8 cellular contexts compared by ENCODE assay signal in genomic region chr6:144036064-144036873, GRCh38. TPM values are rescaled to one million over a fixed set of nuclear protein-coding genes. Genes with fewer than 3 reads are reported as not detected.
DNase-seq lines count a peak whose midpoint lies in the region; ATAC-seq lines count a peak whose summit lies in the region.

No MANE protein-coding gene starts in this region.

- peak; percentile 52 for DNase-seq in activated naive CD4-positive, alpha-beta T cell treated with anti-CD3 and anti-CD28 coated beads, Interleukin-2, amount 10 ng/mL, durations not matched to agents 7 days and 5 days
- no peak for DNase-seq in activated naive CD4-positive, alpha-beta T cell treated with Interleukin-2 at 50 U/mL for 16 hours
- DNase-seq in globus pallidus (ENCODE audit: low spot score) (peak; percentile 29), renal cortical epithelial cell (ENCODE audit: low read depth) (peak; percentile 56), NCI-H2171 treated with DMSO at 0.1 percent for 48 hours (lab: John Stamatoyannopoulos, UW) (no peak), NCI-H2029 treated with DMSO at 0.1 percent for 48 hours (lab: John Stamatoyannopoulos, UW) (no peak)

- H3K4me1 Mint-ChIP-seq in activated naive CD4-positive, alpha-beta T cell treated with anti-CD3 and anti-CD28 coated beads, Interleukin-2, amount 10 ng/mL, durations not matched to agents 7 days and 5 days: peaks cover 16% of the 10 kb centered on the region
- H3K4me1 Mint-ChIP-seq in T-helper 1 cell treated with Interleukin-12 subunit alpha and Interleukin-12 subunit beta and Interleukin-4 antibody, amounts not matched to agents 30 μg/mL and 1 μg/mL, for 36 hours (ENCODE audit: low read depth): peaks cover 16% of the 10 kb centered on the region

- CTCF ChIA-PET in activated naive CD4-positive, alpha-beta T cell treated with anti-CD3 and anti-CD28 coated beads, Interleukin-2, amount 10 ng/mL, durations not matched to agents 7 days and 5 days (lab: Charles Lee): interaction anchor here (0.8 to 5.0 kb wide), 6 partner anchors 19 to 460 kb away, joined by 3 to 21 read pairs (median 10); no protein-coding TSS in a partner anchor

- H3K27me3 Mint-ChIP-seq in activated naive CD4-positive, alpha-beta T cell treated with anti-CD3 and anti-CD28 coated beads, Interleukin-2, amount 10 ng/mL, durations not matched to agents 7 days and 5 days: no peaks in the 10 kb centered on the region
- H3K27me3 Mint-ChIP-seq in T-helper 1 cell treated with Interleukin-12 subunit alpha and Interleukin-12 subunit beta and Interleukin-4 antibody, amounts not matched to agents 30 μg/mL and 1 μg/mL, for 36 hours (ENCODE audit: low read depth): peaks cover under 1% of the 10 kb centered on the region

- H3K9me3 Mint-ChIP-seq in activated naive CD4-positive, alpha-beta T cell treated with anti-CD3 and anti-CD28 coated beads, Interleukin-2, amount 10 ng/mL, durations not matched to agents 7 days and 5 days: no peaks in the 10 kb centered on the region
- peaks cover 8% of the 10 kb centered on the region for H3K9me3 Mint-ChIP-seq in T-helper 1 cell treated with Interleukin-12 subunit alpha and Interleukin-12 subunit beta and Interleukin-4 antibody, amounts not matched to agents 30 μg/mL and 1 μg/mL, for 36 hours

- peak overlapping the region; percentile 0 for H3K4me3 Mint-ChIP-seq in activated naive CD4-positive, alpha-beta T cell treated with anti-CD3 and anti-CD28 coated beads, Interleukin-2, amount 10 ng/mL, durations not matched to agents 7 days and 5 days
- peak overlapping the region; percentile 8 for H3K4me3 Mint-ChIP-seq in T-helper 1 cell treated with Interleukin-12 subunit alpha and Interleukin-12 subunit beta and Interleukin-4 antibody, amounts not matched to agents 30 μg/mL and 1 μg/mL, for 36 hours

- no peaks in the 10 kb centered on the region for H3K36me3 Mint-ChIP-seq in activated naive CD4-positive, alpha-beta T cell treated with anti-CD3 and anti-CD28 coated beads, Interleukin-2, amount 10 ng/mL, durations not matched to agents 7 days and 5 days
- no peaks in the 10 kb centered on the region for H3K36me3 Mint-ChIP-seq in T-helper 1 cell treated with Interleukin-12 subunit alpha and Interleukin-12 subunit beta and Interleukin-4 antibody, amounts not matched to agents 30 μg/mL and 1 μg/mL, for 36 hours (ENCODE audit: low read depth)

- H3K27ac Mint-ChIP-seq in activated naive CD4-positive, alpha-beta T cell treated with anti-CD3 and anti-CD28 coated beads, Interleukin-2, amount 10 ng/mL, durations not matched to agents 7 days and 5 days: no peak overlapping the region
- peak overlapping the region; percentile 2 for H3K27ac Mint-ChIP-seq in T-helper 1 cell treated with Interleukin-12 subunit alpha and Interleukin-12 subunit beta and Interleukin-4 antibody, amounts not matched to agents 30 μg/mL and 1 μg/mL, for 36 hours

- ATAC-seq in HG02885 (IDR thresholded peaks at IDR 0.05; ENCODE audit: poor library complexity, unreplicated experiment): peak; percentile 72

RNA-seq across cellular contexts. Expression of gene PLAGL1, which starts 28.2 kb away (rescaled TPM):
- total RNA-seq in renal cortical epithelial cell: 7.3 and 40.8 TPM in 2 replicates

RNA-seq across cellular contexts. Expression of gene SF3B5, which starts 59.1 kb away (rescaled TPM):
- total RNA-seq in renal cortical epithelial cell: 49.0 and 127 TPM in 2 replicates

Comparison
In these comparisons a context has a peak if more than half of its experiments do, and no peak if none do; other contexts are left out.
1. DNase-seq: peak in activated naive CD4-positive, alpha-beta T cell treated with anti-CD3 and anti-CD28 coated beads, Interleukin-2, amount 10 ng/mL, durations not matched to agents 7 days and 5 days (single experiment), globus pallidus (single experiment) and renal cortical epithelial cell (single experiment); none in activated naive CD4-positive, alpha-beta T cell treated with Interleukin-2 at 50 U/mL for 16 hours (single experiment), NCI-H2171 treated with DMSO at 0.1 percent for 48 hours (single experiment) and NCI-H2029 treated with DMSO at 0.1 percent for 48 hours (single experiment).